13 cellular contexts compared by ENCODE assay signal in the genomic region with DNA sequence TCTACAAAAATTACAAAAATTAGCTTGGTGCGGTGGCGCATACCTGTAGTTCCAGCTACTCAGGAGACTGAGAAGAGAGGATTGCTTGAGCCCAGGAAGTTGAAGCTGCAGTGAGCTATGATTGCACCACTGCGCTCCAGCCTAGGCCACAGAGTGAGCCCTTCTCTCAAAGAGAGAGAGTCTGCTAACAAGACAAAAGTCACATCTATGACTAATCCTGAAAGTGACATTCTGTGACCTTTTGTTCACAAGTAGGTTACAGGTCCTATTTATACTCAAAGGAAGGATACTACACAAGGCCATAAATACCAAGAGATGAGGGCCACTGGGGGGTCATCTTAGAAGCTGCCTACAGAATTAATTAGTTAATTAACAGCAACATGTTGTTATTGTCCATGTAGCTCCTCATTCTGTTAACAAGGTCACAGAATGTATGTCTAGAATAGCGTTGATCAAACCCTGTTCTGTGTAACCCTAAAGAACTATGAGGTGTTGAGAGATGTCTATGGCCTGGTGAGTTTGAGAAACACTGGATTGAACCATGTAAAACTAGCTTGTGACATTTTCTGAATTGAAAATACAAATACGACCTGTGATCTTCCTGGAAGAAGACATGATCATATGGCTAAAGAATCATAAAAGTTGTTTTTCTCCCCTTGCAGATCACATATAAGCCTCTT.
DNase-seq lines count a peak whose midpoint lies in the region; ATAC-seq and TF ChIP-seq lines count a peak whose summit lies in the region.
"Had no signal": no experiment of that assay in that cellular context is flagged by ENCODE, and none has a peak within 500 bp of the region (broad histone marks: within the 10 kb centered on the region; RNA-seq: fewer than 3 reads in every experiment).

No MANE protein-coding gene starts in this region.

- no peak overlapping the region for H3K27ac ChIP-seq in prostate gland
- H3K27ac ChIP-seq: KMS-11, right lobe of liver had no signal

- no peaks in the 10 kb centered on the region for H3K9me3 ChIP-seq in prostate gland
- H3K9me3 ChIP-seq: mucosa of descending colon, right lobe of liver had no signal

- no peaks in the 10 kb centered on the region for H3K36me3 ChIP-seq in prostate gland
- H3K36me3 ChIP-seq: right lobe of liver had no signal

- no peaks in the 10 kb centered on the region for H3K36me3 Mint-ChIP-seq in nephron progenitor cell (ENCODE audit: low read depth)

- H3K4me1 Mint-ChIP-seq in nephron progenitor cell, result no peaks in the 10 kb centered on the region

- H3K4me1 ChIP-seq in prostate gland (replicated peaks), result no peaks in the 10 kb centered on the region
- H3K4me1 ChIP-seq: right lobe of liver had no signal

- H3K27me3 Mint-ChIP-seq in nephron progenitor cell (ENCODE audit: low read depth, poor library complexity), result peaks cover 4% of the 10 kb centered on the region

- no peak overlapping the region for H3K4me3 ChIP-seq in prostate gland
- H3K4me3 ChIP-seq: mucosa of descending colon, right lobe of liver had no signal

- intact Hi-C loops in prostate gland (cut with DNase I), result no loop called here

- peak overlapping the region; percentile 36 for H3K27ac Mint-ChIP-seq in nephron progenitor cell

- H3K4me3 Mint-ChIP-seq in nephron progenitor cell, result no peak overlapping the region

- H3K27me3 ChIP-seq in prostate gland (replicated peaks; ENCODE audit: insufficient read depth), result no peaks in the 10 kb centered on the region
- H3K27me3 ChIP-seq: right lobe of liver had no signal

- ATAC-seq in GM18909 (IDR thresholded peaks at IDR 0.05; ENCODE audit: poor library complexity, unreplicated experiment) (peak; percentile 99), GM21528 (IDR thresholded peaks at IDR 0.05; ENCODE audit: low FRiP score, unreplicated experiment) (peak; percentile 98), HG03103 (IDR thresholded peaks at IDR 0.05; ENCODE audit: low read depth, unreplicated experiment) (peak; percentile 97), HG02840 (IDR thresholded peaks at IDR 0.05; ENCODE audit: low FRiP score, unreplicated experiment) (no peak)
- ATAC-seq: mucosa of descending colon had no signal

- no peak for TF ChIP-seq CTCF in nephron progenitor cell (IDR thresholded peaks at IDR 0.05)
- TF ChIP-seq CTCF in prostate gland (IDR thresholded peaks at IDR 0.05), result no peak

- TF ChIP-seq POLR2A in prostate gland (IDR thresholded peaks at IDR 0.05), result no peak

- no peak for DNase-seq in nephron progenitor cell
- no peak for DNase-seq in middle frontal gyrus (ENCODE audit: extremely low spot score, low spot score)
- no peak for DNase-seq in prostate gland (ENCODE audit: low spot score)
- DNase-seq: activated CD4-positive, alpha-beta T cell treated with anti-CD3 and anti-CD28 coated beads, Interleukin-2, amount 50 U/mL, for 4 hours; DMS153; GOT3; mucosa of descending colon; right lobe of liver had no signal

- 91% methylated on average over 5 of the region's 5 CpGs for WGBS in prostate gland

- no peaks in the 10 kb centered on the region for H3K9me3 Mint-ChIP-seq in nephron progenitor cell
